Comparison of ENCODE assay signal across 19 cellular contexts in the genomic region with DNA sequence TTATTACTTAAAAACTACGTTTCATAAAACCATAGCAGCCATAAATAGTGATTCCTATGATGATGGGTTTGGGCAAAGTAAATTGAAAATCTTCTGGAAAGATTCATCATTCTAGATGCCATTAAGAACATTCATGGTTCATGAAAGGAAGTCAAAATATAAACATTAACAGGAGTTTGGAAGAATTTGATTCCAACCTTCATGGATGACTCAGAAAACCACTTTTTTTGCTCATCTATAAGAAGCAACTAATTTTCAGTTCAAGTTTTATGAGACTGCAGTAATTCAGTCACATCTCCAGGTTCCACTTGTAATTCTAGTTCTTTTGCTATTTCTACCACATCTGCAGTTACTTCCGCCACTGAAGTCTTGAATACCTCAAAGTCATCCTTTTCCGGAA.
DNase-seq lines count a peak whose midpoint lies in the region; ATAC-seq, FAIRE-seq and TF ChIP-seq lines count a peak whose summit lies in the region.
"Had no signal": no experiment of that assay in that cellular context is flagged by ENCODE, and none has a peak within 500 bp of the region (broad histone marks: within the 10 kb centered on the region; RNA-seq: fewer than 3 reads in every experiment).

No MANE protein-coding gene starts in this region.

- H3K36me3 ChIP-seq in BJ (ENCODE audit: control insufficient read depth, insufficient read depth, low read length) (no peaks in the 10 kb centered on the region), SJSA1 (no peaks in the 10 kb centered on the region), fibroblast of lung (ENCODE audit: control insufficient read depth, insufficient read depth, low read length) (no peaks in the 10 kb centered on the region)

- H4K20me1 ChIP-seq in fibroblast of lung (ENCODE audit: control insufficient read depth, extremely low read depth, insufficient read depth, low read length): no peaks in the 10 kb centered on the region

- no peak overlapping the region for H3K27ac Mint-ChIP-seq in activated CD8-positive, alpha-beta T cell treated with anti-CD3 and anti-CD28 coated beads, Interleukin-2, amount 10 ng/mL, durations not matched to agents 7 days and 5 days
- H3K27ac Mint-ChIP-seq: H9, IgD-negative memory B cell had no signal

- H3K79me2 ChIP-seq in fibroblast of lung (ENCODE audit: control insufficient read depth, insufficient read depth, low read length): no peaks in the 10 kb centered on the region

- POLR2A ChIA-PET in BJ (lab: Charles Lee): no interaction called here
- POLR2A ChIA-PET in activated CD8-positive, alpha-beta T cell treated with anti-CD3 and anti-CD28 coated beads, Interleukin-2, amount 10 ng/mL, durations not matched to agents 7 days and 5 days (lab: Charles Lee): no interaction called here

- H3K9ac ChIP-seq in fibroblast of lung (ENCODE audit: insufficient read depth, low read length): no peak overlapping the region

- H3K4me1 ChIP-seq in SJSA1 (replicated peaks) (peaks cover 12% of the 10 kb centered on the region), fibroblast of lung (ENCODE audit: control insufficient read depth, extremely low read depth, insufficient read depth, low read length) (no peaks in the 10 kb centered on the region)

- H3K27me3 ChIP-seq in BJ (ENCODE audit: control insufficient read depth, insufficient read depth, low read length) (no peaks in the 10 kb centered on the region), SJSA1 (replicated peaks) (no peaks in the 10 kb centered on the region), fibroblast of lung (ENCODE audit: control insufficient read depth, insufficient read depth, low read length) (no peaks in the 10 kb centered on the region)

- H3K36me3 Mint-ChIP-seq in activated CD8-positive, alpha-beta T cell treated with anti-CD3 and anti-CD28 coated beads, Interleukin-2, amount 10 ng/mL, durations not matched to agents 7 days and 5 days (ENCODE audit: low read depth): no peaks in the 10 kb centered on the region
- H3K36me3 Mint-ChIP-seq: IgD-negative memory B cell had no signal

- no peak overlapping the region for H3K4me2 ChIP-seq in fibroblast of lung (ENCODE audit: extremely low read depth, insufficient read depth, low read length)

- no peak overlapping the region for H2AFZ ChIP-seq in fibroblast of lung (ENCODE audit: low read length)

- no peak for ATAC-seq in activated CD8-positive, alpha-beta T cell treated with anti-CD3 and anti-CD28 coated beads, Interleukin-2, amount 10 ng/mL, durations not matched to agents 7 days and 5 days
- ATAC-seq: Right ventricle myocardium inferior had no signal

- CTCF ChIA-PET in BJ (lab: Yijun Ruan, JAX): no interaction called here
- CTCF ChIA-PET in activated CD8-positive, alpha-beta T cell treated with anti-CD3 and anti-CD28 coated beads, Interleukin-2, amount 10 ng/mL, durations not matched to agents 7 days and 5 days (lab: Charles Lee): no interaction called here

- H3K4me3 Mint-ChIP-seq in activated CD8-positive, alpha-beta T cell treated with anti-CD3 and anti-CD28 coated beads, Interleukin-2, amount 10 ng/mL, durations not matched to agents 7 days and 5 days: no peak overlapping the region
- H3K4me3 Mint-ChIP-seq: H9, IgD-negative memory B cell had no signal

- no peak overlapping the region for H3K4me3 ChIP-seq in BJ (ENCODE audit: low read depth, low read length)
- H3K4me3 ChIP-seq in HFF-Myc (replicated peaks; ENCODE audit: low read depth, low read length): no peak overlapping the region
- H3K4me3 ChIP-seq in SJSA1: no peak overlapping the region
- H3K4me3 ChIP-seq in fibroblast of lung (replicated peaks in 1 of 4; ENCODE audit: control extremely low read depth in 1 of 4, insufficient read depth in 1 of 4, low read depth in 3 of 4, low read length in 4 of 4): no peak overlapping the region

- no peaks in the 10 kb centered on the region for H3K27me3 Mint-ChIP-seq in activated CD8-positive, alpha-beta T cell treated with anti-CD3 and anti-CD28 coated beads, Interleukin-2, amount 10 ng/mL, durations not matched to agents 7 days and 5 days (ENCODE audit: low read depth)
- H3K27me3 Mint-ChIP-seq: IgD-negative memory B cell had no signal

- no peak for FAIRE-seq in urothelium cell line (lab: Jason Lieb, UNC)

- TF ChIP-seq CTCF in BJ (IDR thresholded peaks at IDR 0.05; ENCODE audit: insufficient read depth, low read depth, low read length) (no peak), HFF-Myc (IDR thresholded peaks at IDR 0.05; ENCODE audit: low read depth, low read length, missing control alignments) (no peak), fibroblast of lung (conservative IDR thresholded peaks at IDR 0.05 in 1 of 2, IDR thresholded peaks at IDR 0.05 in 1 of 2; ENCODE audit: low read depth in 1 of 2, low read length in 2 of 2) (no peak)

- H3K9me3 ChIP-seq in SJSA1 (replicated peaks) (no peaks in the 10 kb centered on the region), fibroblast of lung (ENCODE audit: control insufficient read depth, insufficient read depth, low read depth, low read length) (no peaks in the 10 kb centered on the region)

- H3K9me3 Mint-ChIP-seq in activated CD8-positive, alpha-beta T cell treated with anti-CD3 and anti-CD28 coated beads, Interleukin-2, amount 10 ng/mL, durations not matched to agents 7 days and 5 days (ENCODE audit: insufficient read depth): no peaks in the 10 kb centered on the region
- H3K9me3 Mint-ChIP-seq: H9 had no signal

- DNase-seq in BJ (ENCODE audit: low read depth): peak; percentile 12
- peak; percentile 29 for DNase-seq in HFF-Myc (ENCODE audit: extremely low read depth, low read depth)
- no peak for DNase-seq in SJSA1 (ENCODE audit: low read depth in 1 of 2, low spot score in 2 of 2)
- DNase-seq in fibroblast of lung (ENCODE audit: low read depth in 2 of 2): peak; percentile 14 to 46
- DNase-seq in activated CD8-positive, alpha-beta T cell treated with anti-CD3 and anti-CD28 coated beads, Interleukin-2, amount 10 ng/mL, durations not matched to agents 7 days and 5 days: no peak
- DNase-seq in NCI-H345 (lab: John Stamatoyannopoulos, UW): no peak
- DNase-seq in urothelium cell line (ENCODE audit: low spot score): no peak
- no peak for DNase-seq in NCI-H1048 (lab: John Stamatoyannopoulos, UW)
- DNase-seq: H9, MV-4-11, NCI-H1694, NCI-H2081 treated with DMSO at 0.1 percent for 48 hours, NCI-H2171 treated with DMSO at 0.1 percent for 48 hours, NCI-H446, NCI-H526 had no signal

- no peaks in the 10 kb centered on the region for H3K4me1 Mint-ChIP-seq in activated CD8-positive, alpha-beta T cell treated with anti-CD3 and anti-CD28 coated beads, Interleukin-2, amount 10 ng/mL, durations not matched to agents 7 days and 5 days (ENCODE audit: low read depth)
- H3K4me1 Mint-ChIP-seq: H9, IgD-negative memory B cell had no signal

- H3K27ac ChIP-seq in SJSA1: 0 out of 2 replicates have a peak overlapping the region, but pooled peaks have one; percentile 2
- no peak overlapping the region for H3K27ac ChIP-seq in fibroblast of lung (ENCODE audit: insufficient read depth, low read length)
- H3K27ac ChIP-seq: 22Rv1, C4-2B had no signal

Comparison
In these comparisons a context has a peak if more than half of its experiments do, and no peak if none do; other contexts are left out.
1. DNase-seq: peak in BJ (single experiment), HFF-Myc (single experiment) and fibroblast of lung (2 of 2); none in SJSA1 (0 of 2), activated CD8-positive, alpha-beta T cell treated with anti-CD3 and anti-CD28 coated beads, Interleukin-2, amount 10 ng/mL, durations not matched to agents 7 days and 5 days (single experiment), NCI-H345 (single experiment), urothelium cell line (single experiment) and NCI-H1048 (single experiment).